ENCODE assay signal across 14 cellular contexts in genomic region chr12:80810874-80811273, GRCh38.
DNase-seq lines count a peak whose midpoint lies in the region; ATAC-seq and TF ChIP-seq lines count a peak whose summit lies in the region.
"Had no signal": no experiment of that assay in that cellular context is flagged by ENCODE, and none has a peak within 500 bp of the region (broad histone marks: within the 10 kb centered on the region; RNA-seq: fewer than 3 reads in every experiment).

No MANE protein-coding gene starts in this region.

- no peak overlapping the region for H4K91ac ChIP-seq in IMR-90 (ENCODE audit: insufficient read depth, low read depth, low read length)

- no peaks in the 10 kb centered on the region for H3K79me1 ChIP-seq in IMR-90 (ENCODE audit: low read depth in 1 of 2, low read length in 2 of 2)

- H3K27me3 ChIP-seq in IMR-90 (ENCODE audit: control insufficient read depth, insufficient read depth, low read length) (no peaks in the 10 kb centered on the region), adrenal gland (no peaks in the 10 kb centered on the region)

- H3K27ac ChIP-seq in IMR-90 (ENCODE audit: insufficient read depth, low read length): no peak overlapping the region
- no peak overlapping the region for H3K27ac ChIP-seq in adrenal gland

- H3K4me3 ChIP-seq in IMR-90 (ENCODE audit: insufficient read depth, low read depth, low read length): no peak overlapping the region
- H3K4me3 ChIP-seq in fibroblast of the aortic adventitia (ENCODE audit: low read depth, low read length): no peak overlapping the region
- H3K4me3 ChIP-seq in adrenal gland: no peak overlapping the region

- in situ Hi-C loops in G401 (cut with HindIII; ENCODE audit: low sequenced_read_pairs): no loop called here
- in situ Hi-C loops in IMR-90 (cut with MboI; ENCODE audit: low sequenced_read_pairs): no loop called here
- in situ Hi-C loops in KBM-7 (cut with MboI; ENCODE audit: low pct_unique_long_range_greater_than_20kb, low sequenced_read_pairs): no loop called here

- H3K18ac ChIP-seq in IMR-90 (ENCODE audit: low read depth, low read length): no peak overlapping the region

- no peak overlapping the region for H3K4me3 Mint-ChIP-seq in activated CD4-positive, alpha-beta T cell treated with anti-CD3 and anti-CD28 coated beads for 36 hours
- H3K4me3 Mint-ChIP-seq: B cell; CD4-positive, alpha-beta T cell; H9 had no signal

- no peak overlapping the region for H2BK15ac ChIP-seq in IMR-90 (ENCODE audit: low read depth, low read length)

- no peak for TF ChIP-seq RAD21 in IMR-90 (IDR thresholded peaks at IDR 0.05; ENCODE audit: low read length)

- H3K9me3 Mint-ChIP-seq in activated CD4-positive, alpha-beta T cell treated with anti-CD3 and anti-CD28 coated beads for 36 hours (ENCODE audit: low read depth): no peaks in the 10 kb centered on the region
- H3K9me3 Mint-ChIP-seq: CD4-positive, alpha-beta T cell; H9 had no signal

- H3K4me2 ChIP-seq in IMR-90 (ENCODE audit: low read depth, low read length): no peak overlapping the region

- intact Hi-C loops in IMR-90 (cut with micrococcal nuclease): no loop called here
- intact Hi-C loops in adrenal gland (cut with DNase I): no loop called here
- intact Hi-C loops in activated CD4-positive, alpha-beta T cell treated with anti-CD3 and anti-CD28 coated beads for 36 hours (cut with DNase I, micrococcal nuclease): no loop called here

- no peak overlapping the region for H2BK5ac ChIP-seq in IMR-90 (ENCODE audit: low read depth, low read length, poor library complexity, severe bottlenecking)

- CTCF ChIA-PET in IMR-90 (lab: Yijun Ruan, JAX): no interaction called here
- CTCF ChIA-PET in activated CD4-positive, alpha-beta T cell treated with anti-CD3 and anti-CD28 coated beads for 36 hours (lab: Charles Lee): no interaction called here

- H3K9me1 ChIP-seq in IMR-90 (ENCODE audit: insufficient read depth, low read length): peaks cover 4% of the 10 kb centered on the region; the same call in 1 of the 2 replicates

- H4K20me1 ChIP-seq in IMR-90 (ENCODE audit: insufficient read depth, low read length): no peaks in the 10 kb centered on the region

- dilution Hi-C loops in IMR-90 (cut with HindIII; ENCODE audit: low sequenced_read_pairs, unreplicated experiment): no loop called here

- no peak overlapping the region for H4K5ac ChIP-seq in IMR-90 (ENCODE audit: low read depth, low read length)

- H3K9me3 ChIP-seq in IMR-90 (ENCODE audit: control insufficient read depth, insufficient read depth, low read length): no peaks in the 10 kb centered on the region
- no peaks in the 10 kb centered on the region for H3K9me3 ChIP-seq in adrenal gland (replicated peaks in 1 of 3)

- no peak overlapping the region for H2AK5ac ChIP-seq in IMR-90 (ENCODE audit: low read depth, low read length)

- H4K8ac ChIP-seq in IMR-90 (ENCODE audit: low read depth in 2 of 2, low read length in 2 of 2): no peak overlapping the region

- BruUV-seq in IMR-90 (replicated peaks; lab: Mats Ljungman, UMichigan): no TSS peak

- H2BK20ac ChIP-seq in IMR-90 (ENCODE audit: low read depth, low read length): no peak overlapping the region

- TF ChIP-seq CTCF in IMR-90 (conservative IDR thresholded peaks at IDR 0.05; ENCODE audit: low read depth, low read length) (no peak), fibroblast of the aortic adventitia (IDR thresholded peaks at IDR 0.05; ENCODE audit: insufficient read depth, low read length) (no peak), adrenal gland (IDR thresholded peaks at IDR 0.05) (no peak)

- no peak overlapping the region for H3K23ac ChIP-seq in IMR-90 (ENCODE audit: low read depth, low read length)

- no peaks in the 10 kb centered on the region for H3K27me3 Mint-ChIP-seq in activated CD4-positive, alpha-beta T cell treated with anti-CD3 and anti-CD28 coated beads for 36 hours
- H3K27me3 Mint-ChIP-seq: B cell; CD4-positive, alpha-beta T cell had no signal

- H3K56ac ChIP-seq in IMR-90 (ENCODE audit: extremely low read depth, insufficient read depth, low read length): no peak overlapping the region

- TF ChIP-seq POLR2A in IMR-90 (IDR thresholded peaks at IDR 0.05; ENCODE audit: low read depth, low read length) (no peak), adrenal gland (IDR thresholded peaks at IDR 0.05) (no peak)

- H3K36me3 ChIP-seq in IMR-90 (ENCODE audit: control insufficient read depth, insufficient read depth, low read length) (no peaks in the 10 kb centered on the region), adrenal gland (replicated peaks in 1 of 2) (no peaks in the 10 kb centered on the region)

- H3K4ac ChIP-seq in IMR-90 (ENCODE audit: low read depth, low read length): no peak overlapping the region

- DNase-seq in G401 (ENCODE audit: low spot score): peak; percentile 23
- peak; percentile 24 for DNase-seq in IMR-90
- DNase-seq in astrocyte of the hippocampus (ENCODE audit: low read depth, low spot score): peak; percentile 58
- peak; percentile 11 for DNase-seq in fibroblast of the aortic adventitia (ENCODE audit: low read depth)
- no peak for DNase-seq in adrenal gland
- DNase-seq in KBM-7: no peak
- DNase-seq in activated CD4-positive, alpha-beta T cell treated with anti-CD3 and anti-CD28 coated beads for 36 hours: no peak
- DNase-seq: C1 segment of cervical spinal cord; Calu3; CD4-positive, alpha-beta T cell; DMS 273 treated with DMSO at 0.1 percent for 48 hours; GOT3; H9 had no signal

- no CpG with 5 or more reads among the region's 1 CpG for WGBS in IMR-90 (ENCODE audit: extremely low coverage in 2 of 2, insufficient read length in 1 of 2), 2 experiments
- 0 to 71% (median 23%) methylated on average over 1 of the region's 1 CpG for WGBS in adrenal gland, 4 donors

- H3K4me1 ChIP-seq in IMR-90 (ENCODE audit: control insufficient read depth, insufficient read depth, low read length) (peaks cover 4% of the 10 kb centered on the region; the same call in 1 of the 2 replicates), adrenal gland (replicated peaks in 1 of 2) (no peaks in the 10 kb centered on the region)

- H2BK120ac ChIP-seq in IMR-90 (ENCODE audit: low read depth, low read length): no peak overlapping the region

- POLR2A ChIA-PET in IMR-90 (lab: Charles Lee; ENCODE audit: unreplicated experiment): no interaction called here
- POLR2A ChIA-PET in activated CD4-positive, alpha-beta T cell treated with anti-CD3 and anti-CD28 coated beads for 36 hours (lab: Charles Lee): no interaction called here

- H2AK9ac ChIP-seq in IMR-90 (replicated peaks; ENCODE audit: low read depth, low read length, poor library complexity): no peak overlapping the region

- H2AFZ ChIP-seq in IMR-90 (replicated peaks; ENCODE audit: low read length, poor library complexity): no peak overlapping the region

- ATAC-seq in IMR-90 (ENCODE audit: low read depth): no peak
- ATAC-seq in activated CD4-positive, alpha-beta T cell treated with anti-CD3 and anti-CD28 coated beads for 36 hours: no peak

- no peak overlapping the region for H3K9ac ChIP-seq in IMR-90 (ENCODE audit: low read depth, low read length)

- H3K4me1 Mint-ChIP-seq in activated CD4-positive, alpha-beta T cell treated with anti-CD3 and anti-CD28 coated beads for 36 hours: no peaks in the 10 kb centered on the region
- H3K4me1 Mint-ChIP-seq: B cell, H9 had no signal

- H3K36me3 Mint-ChIP-seq in activated CD4-positive, alpha-beta T cell treated with anti-CD3 and anti-CD28 coated beads for 36 hours (ENCODE audit: low read depth): no peaks in the 10 kb centered on the region

- H3K14ac ChIP-seq in IMR-90 (replicated peaks; ENCODE audit: low read depth, low read length): no peak overlapping the region

- H3K27ac Mint-ChIP-seq in activated CD4-positive, alpha-beta T cell treated with anti-CD3 and anti-CD28 coated beads for 36 hours: no peak overlapping the region
- H3K27ac Mint-ChIP-seq: B cell; CD4-positive, alpha-beta T cell had no signal

TF ChIP-seq in IMR-90, 13 proteins besides CTCF, POLR2A, EP300 and RAD21:
- TF ChIP-seq CHD1 (IDR thresholded peaks at IDR 0.05; ENCODE audit: low read depth, low read length): no peak
- TF ChIP-seq BHLHE40 (IDR thresholded peaks at IDR 0.05; ENCODE audit: low read depth, low read length): no peak
- TF ChIP-seq NFE2L2 (IDR thresholded peaks at IDR 0.05; ENCODE audit: low read depth, low read length): no peak
- no peak for TF ChIP-seq SMC3 (IDR thresholded peaks at IDR 0.05; ENCODE audit: low read depth, low read length)
- no peak for TF ChIP-seq MAFK (IDR thresholded peaks at IDR 0.05; ENCODE audit: low read depth, low read length)
- no peak for TF ChIP-seq MAZ (IDR thresholded peaks at IDR 0.05; ENCODE audit: borderline replicate concordance, low read depth, low read length)
- TF ChIP-seq, protein P1, sequence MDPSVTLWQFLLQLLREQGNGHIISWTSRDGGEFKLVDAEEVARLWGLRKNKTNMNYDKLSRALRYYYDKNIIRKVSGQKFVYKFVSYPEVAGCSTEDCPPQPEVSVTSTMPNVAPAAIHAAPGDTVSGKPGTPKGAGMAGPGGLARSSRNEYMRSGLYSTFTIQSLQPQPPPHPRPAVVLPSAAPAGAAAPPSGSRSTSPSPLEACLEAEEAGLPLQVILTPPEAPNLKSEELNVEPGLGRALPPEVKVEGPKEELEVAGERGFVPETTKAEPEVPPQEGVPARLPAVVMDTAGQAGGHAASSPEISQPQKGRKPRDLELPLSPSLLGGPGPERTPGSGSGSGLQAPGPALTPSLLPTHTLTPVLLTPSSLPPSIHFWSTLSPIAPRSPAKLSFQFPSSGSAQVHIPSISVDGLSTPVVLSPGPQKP (IDR thresholded peaks at IDR 0.05; ENCODE audit: borderline replicate concordance, low read depth, low read length): no peak
- TF ChIP-seq RCOR1 (IDR thresholded peaks at IDR 0.05; ENCODE audit: insufficient replicate concordance, low read length): no peak
- TF ChIP-seq RFX5 (IDR thresholded peaks at IDR 0.05; ENCODE audit: low read depth, low read length): no peak
- no peak for TF ChIP-seq FOS (IDR thresholded peaks at IDR 0.05; ENCODE audit: low read depth, low read length)
- TF ChIP-seq USF2 (IDR thresholded peaks at IDR 0.05; ENCODE audit: low read depth, low read length): no peak
- TF ChIP-seq MXI1 (IDR thresholded peaks at IDR 0.05; ENCODE audit: borderline replicate concordance, low read depth, low read length): no peak
- no peak for TF ChIP-seq CEBPB (IDR thresholded peaks at IDR 0.05; ENCODE audit: low read depth, low read length)
TF ChIP-seq in IMR-90: peak in this region for 0.

Comparison
In these comparisons a context has a peak if more than half of its experiments do, and no peak if none do; other contexts are left out.
1. DNase-seq: peak in G401 (single experiment), IMR-90 (single experiment), astrocyte of the hippocampus (single experiment) and fibroblast of the aortic adventitia (single experiment); none in adrenal gland (0 of 7), KBM-7 (single experiment) and activated CD4-positive, alpha-beta T cell treated with anti-CD3 and anti-CD28 coated beads for 36 hours (single experiment).